1 cellular context compared by ENCODE assay signal in the genomic region with DNA sequence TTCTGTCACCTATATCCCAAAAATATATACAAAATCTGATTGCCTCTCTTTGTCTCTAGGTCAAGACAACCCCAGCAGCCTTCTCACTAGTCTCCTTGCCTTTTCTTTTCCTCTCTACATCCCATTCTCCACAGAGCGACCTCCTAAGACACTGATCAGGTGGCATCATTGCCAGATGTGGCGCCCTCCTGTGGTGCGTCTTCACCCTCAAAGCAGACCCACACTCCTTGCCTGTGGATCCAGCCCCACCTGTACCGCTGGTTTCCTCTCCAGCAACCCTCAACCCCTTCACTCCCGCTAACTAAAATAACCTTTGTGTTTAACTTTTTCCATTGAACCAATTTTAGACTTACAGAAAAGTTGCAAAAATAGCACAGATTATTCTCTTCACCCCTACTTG.
TF ChIP-seq lines count a peak whose summit lies in the region.

No MANE protein-coding gene starts in this region.

TF ChIP-seq in WTC11, 78 proteins besides CTCF, POLR2A, EP300 and RAD21 (continued from another document):
- TF ChIP-seq, protein P1, sequence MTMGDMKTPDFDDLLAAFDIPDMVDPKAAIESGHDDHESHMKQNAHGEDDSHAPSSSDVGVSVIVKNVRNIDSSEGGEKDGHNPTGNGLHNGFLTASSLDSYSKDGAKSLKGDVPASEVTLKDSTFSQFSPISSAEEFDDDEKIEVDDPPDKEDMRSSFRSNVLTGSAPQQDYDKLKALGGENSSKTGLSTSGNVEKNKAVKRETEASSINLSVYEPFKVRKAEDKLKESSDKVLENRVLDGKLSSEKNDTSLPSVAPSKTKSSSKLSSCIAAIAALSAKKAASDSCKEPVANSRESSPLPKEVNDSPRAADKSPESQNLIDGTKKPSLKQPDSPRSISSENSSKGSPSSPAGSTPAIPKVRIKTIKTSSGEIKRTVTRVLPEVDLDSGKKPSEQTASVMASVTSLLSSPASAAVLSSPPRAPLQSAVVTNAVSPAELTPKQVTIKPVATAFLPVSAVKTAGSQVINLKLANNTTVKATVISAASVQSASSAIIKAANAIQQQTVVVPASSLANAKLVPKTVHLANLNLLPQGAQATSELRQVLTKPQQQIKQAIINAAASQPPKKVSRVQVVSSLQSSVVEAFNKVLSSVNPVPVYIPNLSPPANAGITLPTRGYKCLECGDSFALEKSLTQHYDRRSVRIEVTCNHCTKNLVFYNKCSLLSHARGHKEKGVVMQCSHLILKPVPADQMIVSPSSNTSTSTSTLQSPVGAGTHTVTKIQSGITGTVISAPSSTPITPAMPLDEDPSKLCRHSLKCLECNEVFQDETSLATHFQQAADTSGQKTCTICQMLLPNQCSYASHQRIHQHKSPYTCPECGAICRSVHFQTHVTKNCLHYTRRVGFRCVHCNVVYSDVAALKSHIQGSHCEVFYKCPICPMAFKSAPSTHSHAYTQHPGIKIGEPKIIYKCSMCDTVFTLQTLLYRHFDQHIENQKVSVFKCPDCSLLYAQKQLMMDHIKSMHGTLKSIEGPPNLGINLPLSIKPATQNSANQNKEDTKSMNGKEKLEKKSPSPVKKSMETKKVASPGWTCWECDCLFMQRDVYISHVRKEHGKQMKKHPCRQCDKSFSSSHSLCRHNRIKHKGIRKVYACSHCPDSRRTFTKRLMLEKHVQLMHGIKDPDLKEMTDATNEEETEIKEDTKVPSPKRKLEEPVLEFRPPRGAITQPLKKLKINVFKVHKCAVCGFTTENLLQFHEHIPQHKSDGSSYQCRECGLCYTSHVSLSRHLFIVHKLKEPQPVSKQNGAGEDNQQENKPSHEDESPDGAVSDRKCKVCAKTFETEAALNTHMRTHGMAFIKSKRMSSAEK (CRISPR knock-in tag; IDR thresholded peaks at IDR 0.05; ENCODE audit: borderline replicate concordance): no peak
